In genomic region chr1:216958569-216958968, GRCh38 we compare ENCODE assay signal across 22 cellular contexts.
"Had no signal": no experiment of that assay in that cellular context is flagged by ENCODE, and none has a peak within 500 bp of the region (broad histone marks: within the 10 kb centered on the region; RNA-seq: fewer than 3 reads in every experiment).

No MANE protein-coding gene starts in this region.

- ATAC-seq: effector memory CD8-positive, alpha-beta T cell; gastroesophageal sphincter; left lobe of liver; pancreas; sciatic nerve; stimulated activated naive B cell treated with anti-CD40 and anti-IgM and Interleukin-4, amounts not matched to agents 10 μg/mL and 1 μg/mL and 100 μg/mL, for 72 hours; stimulated activated naive CD8-positive, alpha-beta T cell treated with anti-CD3 and anti-CD28 coated beads, Interleukin-15, amount 100 ng/mL, for 72 hours had no signal

- H3K27me3 ChIP-seq: esophagus muscularis mucosa, gastroesophageal sphincter, pancreas, transverse colon had no signal

- H3K4me1 ChIP-seq: pancreas, transverse colon had no signal

- H3K27ac ChIP-seq: epithelial cell of prostate, esophagus muscularis mucosa, gastroesophageal sphincter, pancreas, skin epidermis, thoracic aorta, transverse colon had no signal

- H3K4me3 ChIP-seq: esophagus muscularis mucosa, gastroesophageal sphincter, lung, pancreas, skin epidermis, thoracic aorta, transverse colon had no signal

- H3K36me3 ChIP-seq: esophagus muscularis mucosa, gastroesophageal sphincter, pancreas, thoracic aorta, transverse colon had no signal

- DNase-seq: effector memory CD8-positive, alpha-beta T cell; head of caudate nucleus; hypothalamus; kidney glomerular epithelial cell; mesenchymal stem cell; midbrain; naive B cell; occipital lobe; pancreas; stimulated activated CD4-positive, alpha-beta T cell treated with anti-CD3 and anti-CD28 coated beads, Interleukin-2, amount 100 ng/mL, for 24 hours; stimulated activated CD4-positive, alpha-beta T cell treated with anti-CD3 and anti-CD28 coated beads, Interleukin-4, amount 100 ng/mL, for 4 hours; stimulated activated naive B cell treated with anti-CD40 and anti-IgM and Interleukin-4, amounts not matched to agents 10 μg/mL and 1 μg/mL and 100 μg/mL, for 72 hours; stimulated activated naive CD8-positive, alpha-beta T cell treated with anti-CD3 and anti-CD28 coated beads, Interleukin-15, amount 100 ng/mL, for 72 hours; transverse colon had no signal

- H3K9me3 ChIP-seq: esophagus muscularis mucosa, gastroesophageal sphincter, pancreas, thoracic aorta, transverse colon had no signal
